ENCODE assay signal across 34 cellular contexts in the genomic region with DNA sequence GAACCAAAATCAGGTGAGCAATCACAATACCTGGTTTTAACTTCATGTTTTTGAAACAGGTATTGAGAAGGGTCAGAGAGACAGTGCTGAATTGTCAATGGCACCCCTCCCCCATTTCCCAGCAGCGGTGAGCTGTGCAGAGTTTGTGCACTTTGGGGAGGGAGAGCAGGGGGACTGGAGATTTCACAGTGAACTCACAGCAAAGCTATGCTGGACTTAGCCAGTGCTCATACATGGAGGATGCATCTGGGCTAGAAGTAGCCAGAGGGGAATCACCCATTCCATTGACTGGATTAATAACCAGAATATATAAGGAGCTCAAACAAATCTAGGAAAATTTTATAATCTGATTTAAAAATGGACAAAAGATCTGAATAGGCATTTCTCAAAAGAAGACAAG.
"Had no signal": no experiment of that assay in that cellular context is flagged by ENCODE, and none has a peak within 500 bp of the region (broad histone marks: within the 10 kb centered on the region; RNA-seq: fewer than 3 reads in every experiment).

No MANE protein-coding gene starts in this region.

- H3K9me3 ChIP-seq: adrenal gland had no signal

- H3K27ac Mint-ChIP-seq: activated B cell treated with CpG ODN at 0.5 μM for 24 hours; activated CD8-positive, alpha-beta T cell treated with anti-CD3 and anti-CD28 coated beads for 36 hours; activated naive CD4-positive, alpha-beta T cell treated with anti-CD3 and anti-CD28 coated beads for 36 hours; activated naive CD4-positive, alpha-beta T cell treated with anti-CD3 and anti-CD28 coated beads, Interleukin-2, amount 50 U/mL, for 24 hours; activated naive CD8-positive, alpha-beta T cell treated with anti-CD3 and anti-CD28 coated beads for 36 hours; activated naive CD8-positive, alpha-beta T cell treated with anti-CD3 and anti-CD28 coated beads, Interleukin-2, amount 50 U/mL, for 24 hours; activated T-helper 17 cell treated with anti-CD3 and anti-CD28 coated beads, Interleukin-2, amount 50 U/mL, for 72 hours; effector memory CD8-positive, alpha-beta T cell; T-helper 17 cell; T-helper 2 cell treated with Interferon-gamma antibody and Interleukin-4, amounts not matched to agents 5 μg/mL and 100 μg/mL, for 36 hours had no signal

- H3K27me3 ChIP-seq: adrenal gland, brain microvascular endothelial cell, esophagus squamous epithelium, gastroesophageal sphincter, heart right ventricle had no signal

- H3K27me3 Mint-ChIP-seq: activated B cell treated with CpG ODN at 0.5 μM for 24 hours; activated CD8-positive, alpha-beta T cell treated with anti-CD3 and anti-CD28 coated beads for 36 hours; activated naive CD4-positive, alpha-beta T cell treated with anti-CD3 and anti-CD28 coated beads, Interleukin-2, amount 50 U/mL, for 24 hours; activated naive CD8-positive, alpha-beta T cell treated with anti-CD3 and anti-CD28 coated beads for 36 hours; activated naive CD8-positive, alpha-beta T cell treated with anti-CD3 and anti-CD28 coated beads, Interleukin-2, amount 50 U/mL, for 24 hours; activated T-helper 17 cell treated with anti-CD3 and anti-CD28 coated beads, Interleukin-2, amount 50 U/mL, for 72 hours; effector memory CD8-positive, alpha-beta T cell; T-helper 17 cell had no signal

- ATAC-seq: activated CD4-positive, CD25-positive, alpha-beta regulatory T cell treated with anti-CD3 and anti-CD28 coated beads, Interleukin-2, amount 50 U/mL, for 24 hours; activated CD8-positive, alpha-beta T cell treated with anti-CD3 and anti-CD28 coated beads for 36 hours; activated naive CD8-positive, alpha-beta T cell treated with anti-CD3 and anti-CD28 coated beads, Interleukin-2, amount 50 U/mL, for 24 hours; activated T-cell treated with anti-CD3 and anti-CD28 coated beads, Interleukin-2, amount 50 U/mL, for 4 hours; activated T-helper 17 cell treated with anti-CD3 and anti-CD28 coated beads, Interleukin-2, amount 50 U/mL, for 72 hours; effector memory CD8-positive, alpha-beta T cell; gastroesophageal sphincter; heart right ventricle; T-helper 17 cell had no signal

- H3K36me3 Mint-ChIP-seq: activated naive CD4-positive, alpha-beta T cell treated with anti-CD3 and anti-CD28 coated beads, Interleukin-2, amount 50 U/mL, for 24 hours; activated naive CD8-positive, alpha-beta T cell treated with anti-CD3 and anti-CD28 coated beads for 36 hours had no signal

- H3K36me3 ChIP-seq: adrenal gland, brain microvascular endothelial cell, esophagus squamous epithelium, gastroesophageal sphincter, heart right ventricle, WERI-Rb-1 had no signal

- H3K4me1 ChIP-seq: adrenal gland, esophagus squamous epithelium, gastroesophageal sphincter, heart right ventricle had no signal

- H3K27ac ChIP-seq: adrenal gland, brain microvascular endothelial cell, epithelial cell of prostate, esophagus squamous epithelium, gastroesophageal sphincter, heart right ventricle, WERI-Rb-1 had no signal

- H3K4me3 ChIP-seq: adrenal gland, esophagus squamous epithelium, gastroesophageal sphincter, heart right ventricle had no signal

- DNase-seq: activated B cell treated with CpG ODN at 0.5 μM for 24 hours; activated CD4-positive, alpha-beta T cell treated with anti-CD3 and anti-CD28 coated beads for 48 hours; activated CD4-positive, alpha-beta T cell treated with anti-CD3 and anti-CD28 coated beads, Interleukin-2, amount 50 U/mL, for 1 hour; activated CD4-positive, alpha-beta T cell treated with anti-CD3 and anti-CD28 coated beads, Interleukin-2, amount 50 U/mL, for 48 hours; activated CD8-positive, alpha-beta memory T cell treated with anti-CD3 and anti-CD28 coated beads for 24 hours; activated CD8-positive, alpha-beta T cell treated with anti-CD3 and anti-CD28 coated beads for 36 hours; activated effector memory CD4-positive, alpha-beta T cell treated with anti-CD3 and anti-CD28 coated beads, Interleukin-2, amount 50 U/mL, for 16 hours; activated naive CD4-positive, alpha-beta T cell treated with anti-CD3 and anti-CD28 coated beads for 36 hours; activated naive CD8-positive, alpha-beta T cell treated with anti-CD3 and anti-CD28 coated beads for 36 hours; activated naive CD8-positive, alpha-beta T cell treated with anti-CD3 and anti-CD28 coated beads, Interleukin-2, amount 50 U/mL, for 24 hours; activated T-cell treated with anti-CD3 and anti-CD28 coated beads, Interleukin-2, amount 50 U/mL, for 4 hours; adrenal gland; amygdala; aorta; brain microvascular endothelial cell; cortex of kidney; dermis blood vessel endothelial cell; effector CD4-positive, alpha-beta T cell; effector memory CD8-positive, alpha-beta T cell; esophagus squamous epithelium; foreskin melanocyte; heart right ventricle; T-helper 1 cell; T-helper 17 cell; T1000; WERI-Rb-1 had no signal

- FAIRE-seq: bronchial epithelial cell, colon had no signal

- H3K4me1 Mint-ChIP-seq: activated B cell treated with CpG ODN at 0.5 μM for 24 hours; activated naive CD4-positive, alpha-beta T cell treated with anti-CD3 and anti-CD28 coated beads, Interleukin-2, amount 50 U/mL, for 24 hours; activated naive CD8-positive, alpha-beta T cell treated with anti-CD3 and anti-CD28 coated beads for 36 hours; activated naive CD8-positive, alpha-beta T cell treated with anti-CD3 and anti-CD28 coated beads, Interleukin-2, amount 50 U/mL, for 24 hours; activated T-helper 17 cell treated with anti-CD3 and anti-CD28 coated beads, Interleukin-2, amount 50 U/mL, for 72 hours; T-helper 17 cell had no signal

- H3K4me3 Mint-ChIP-seq: activated B cell treated with CpG ODN at 0.5 μM for 24 hours; activated CD8-positive, alpha-beta T cell treated with anti-CD3 and anti-CD28 coated beads for 36 hours; activated naive CD4-positive, alpha-beta T cell treated with anti-CD3 and anti-CD28 coated beads for 36 hours; activated naive CD4-positive, alpha-beta T cell treated with anti-CD3 and anti-CD28 coated beads, Interleukin-2, amount 50 U/mL, for 24 hours; activated naive CD8-positive, alpha-beta T cell treated with anti-CD3 and anti-CD28 coated beads for 36 hours; activated naive CD8-positive, alpha-beta T cell treated with anti-CD3 and anti-CD28 coated beads, Interleukin-2, amount 50 U/mL, for 24 hours; activated T-cell treated with anti-CD3 and anti-CD28 coated beads, Interleukin-2, amount 50 U/mL, for 4 hours; activated T-helper 17 cell treated with anti-CD3 and anti-CD28 coated beads, Interleukin-2, amount 50 U/mL, for 72 hours; effector memory CD8-positive, alpha-beta T cell; T-helper 17 cell; T-helper 2 cell treated with Interferon-gamma antibody and Interleukin-4, amounts not matched to agents 5 μg/mL and 100 μg/mL, for 36 hours had no signal
